Comparison of ENCODE assay signal across 24 cellular contexts in the genomic region with DNA sequence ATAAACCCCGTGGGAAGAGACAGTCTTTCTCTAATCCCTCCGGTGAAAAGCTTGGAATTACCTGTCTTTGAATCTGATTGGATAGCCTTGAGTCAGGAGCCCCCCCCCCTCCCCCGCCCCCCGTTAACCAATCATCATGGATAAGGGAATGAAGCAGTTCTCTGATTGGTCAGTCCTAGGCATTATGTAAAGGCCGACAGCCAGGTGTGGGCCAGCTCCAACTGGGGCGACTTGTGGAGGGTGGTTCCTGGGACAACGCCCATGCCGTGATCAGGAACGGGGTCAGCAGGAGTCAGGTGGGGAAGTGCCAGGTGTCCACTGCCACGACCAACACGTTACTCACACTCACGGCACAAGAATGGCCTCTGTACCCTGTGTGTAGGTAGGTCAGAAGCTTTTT.
DNase-seq lines count a peak whose midpoint lies in the region; ATAC-seq and TF ChIP-seq lines count a peak whose summit lies in the region.
"Had no signal": no experiment of that assay in that cellular context is flagged by ENCODE, and none has a peak within 500 bp of the region (broad histone marks: within the 10 kb centered on the region; RNA-seq: fewer than 3 reads in every experiment).

No MANE protein-coding gene starts in this region.

- no peak for TF ChIP-seq EP300 in transverse colon (IDR thresholded peaks at IDR 0.05; ENCODE audit: low read depth)

- ATAC-seq in HG03571 (IDR thresholded peaks at IDR 0.05; ENCODE audit: unreplicated experiment) = no peak

- H3K27ac Mint-ChIP-seq in endodermal cell = peak overlapping the region; percentile 70
- H3K27ac Mint-ChIP-seq: CD4-positive, alpha-beta memory T cell had no signal

- no peaks in the 10 kb centered on the region for H3K27me3 Mint-ChIP-seq in endodermal cell (ENCODE audit: insufficient read depth)

- H3K27ac ChIP-seq in endodermal cell (ENCODE audit: low read depth, low read length) (no peak overlapping the region), transverse colon (peak overlapping the region in 1 of 4 donors; percentile 67)
- H3K27ac ChIP-seq: BLaER1 treated with 17β-estradiol and CSF1 and Interleukin-3, amounts not matched to agents 10 nM and 100 nM; KMS-11; RWPE1 had no signal

- H3K9me3 Mint-ChIP-seq in endodermal cell = peaks cover 10% of the 10 kb centered on the region
- H3K9me3 Mint-ChIP-seq: CD4-positive, alpha-beta memory T cell had no signal

- H3K4me3 ChIP-seq in endodermal cell (ENCODE audit: low read length) (peak overlapping the region; percentile 26), transverse colon (no peak overlapping the region)
- H3K4me3 ChIP-seq: BLaER1 treated with 17β-estradiol and CSF1 and Interleukin-3, amounts not matched to agents 10 nM and 100 nM had no signal

- TF ChIP-seq CTCF in endodermal cell (conservative IDR thresholded peaks at IDR 0.05) (no peak), transverse colon (IDR thresholded peaks at IDR 0.05) (no peak)

- DNase-seq in NCI-H82 (lab: John Stamatoyannopoulos, UW) = peak; percentile 57
- DNase-seq in NCI-H82 treated with DMSO at 0.1 percent for 48 hours (lab: John Stamatoyannopoulos, UW; ENCODE audit: unreplicated experiment) = no peak
- peak; percentile 72 for DNase-seq in endodermal cell
- DNase-seq in iPS-NIHi7 (ENCODE audit: extremely low spot score) = peak; percentile 33
- DNase-seq in transverse colon = peak; percentile 61
- no peak for DNase-seq in NCI-H2171 (lab: John Stamatoyannopoulos, UW)
- no peak for DNase-seq in GDM1 (lab: John Stamatoyannopoulos, UW)
- DNase-seq: 8988T; Caco-2; DMS 273 treated with DMSO at 0.1 percent for 48 hours; DMS79 treated with DMSO at 0.1 percent for 48 hours; NCI-H1105; NCI-H146; NCI-H2029; NCI-H2171 treated with DMSO at 0.1 percent for 48 hours; NCI-H446; NK-92 treated with Interleukin-12 subunit alpha and Interleukin-12 subunit beta, amount 100 ng/mL, for 24 hours; SIG-M5; SK-N-SH had no signal

- H3K9me3 ChIP-seq in endodermal cell (ENCODE audit: control insufficient read depth, low read length) (peaks cover 13% of the 10 kb centered on the region), transverse colon (no peaks in the 10 kb centered on the region)
- H3K9me3 ChIP-seq: Caco-2, SK-N-SH had no signal

- H3K4me1 Mint-ChIP-seq in endodermal cell = peaks cover 43% of the 10 kb centered on the region
- H3K4me1 Mint-ChIP-seq: CD4-positive, alpha-beta memory T cell had no signal

- no peak overlapping the region for H3K9ac ChIP-seq in endodermal cell (ENCODE audit: extremely low read depth, low read length, poor library complexity, severe bottlenecking)
- H3K9ac ChIP-seq: BLaER1 treated with 17β-estradiol and CSF1 and Interleukin-3, amounts not matched to agents 10 nM and 100 nM; KMS-11; SK-N-SH had no signal

- in situ Hi-C loops in transverse colon (cut with MboI; ENCODE audit: low pct_ligation_motif_present in 1 of 4, low pct_unique_long_range_greater_than_20kb in 1 of 4, low sequenced_read_pairs in 3 of 4) = no loop called here

- H3K36me3 ChIP-seq in endodermal cell (ENCODE audit: control insufficient read depth, insufficient read depth, low read length) = no peaks in the 10 kb centered on the region
- no peaks in the 10 kb centered on the region for H3K36me3 ChIP-seq in transverse colon
- H3K36me3 ChIP-seq: BLaER1 treated with 17β-estradiol and CSF1 and Interleukin-3, amounts not matched to agents 10 nM and 100 nM had no signal

- no peaks in the 10 kb centered on the region for H3K27me3 ChIP-seq in endodermal cell (ENCODE audit: control insufficient read depth, insufficient read depth, low read length, poor library complexity, severe bottlenecking)
- H3K27me3 ChIP-seq in transverse colon = no peaks in the 10 kb centered on the region
- H3K27me3 ChIP-seq: BLaER1 treated with 17β-estradiol and CSF1 and Interleukin-3, amounts not matched to agents 10 nM and 100 nM had no signal

- no peak for TF ChIP-seq POLR2A in transverse colon (IDR thresholded peaks at IDR 0.05)

- intact Hi-C loops in transverse colon (cut with DNase I; ENCODE audit: low total_unique reads) = no loop called here

- H3K4me1 ChIP-seq in endodermal cell (ENCODE audit: control insufficient read depth, insufficient read depth, low read length) (peaks cover 23% of the 10 kb centered on the region), transverse colon (peaks cover 7 to 34% (median 18%) of the 10 kb centered on the region in 4 donors)

- no peaks in the 10 kb centered on the region for H3K36me3 Mint-ChIP-seq in endodermal cell (ENCODE audit: low read depth)
- H3K36me3 Mint-ChIP-seq: CD4-positive, alpha-beta memory T cell had no signal

- 87 to 96% methylated on average over 10 to 12 of the region's 12 CpGs for WGBS in endodermal cell (ENCODE audit: insufficient coverage in 1 of 2, insufficient read length in 1 of 2), 2 experiments
- WGBS in transverse colon (ENCODE audit: low coverage in 1 of 2), 2 donors = 59 to 83% methylated on average over 2 to 12 of the region's 12 CpGs

- H3K4me3 Mint-ChIP-seq in endodermal cell = no peak overlapping the region
- H3K4me3 Mint-ChIP-seq: CD4-positive, alpha-beta memory T cell had no signal

Comparison
In these comparisons a context has a peak if more than half of its experiments do, and no peak if none do; other contexts are left out.
1. DNase-seq: peak in NCI-H82 (single experiment), endodermal cell (single experiment), iPS-NIHi7 (single experiment) and transverse colon (single experiment); none in NCI-H82 treated with DMSO at 0.1 percent for 48 hours (single experiment), NCI-H2171 (single experiment) and GDM1 (single experiment).